In the genomic region with DNA sequence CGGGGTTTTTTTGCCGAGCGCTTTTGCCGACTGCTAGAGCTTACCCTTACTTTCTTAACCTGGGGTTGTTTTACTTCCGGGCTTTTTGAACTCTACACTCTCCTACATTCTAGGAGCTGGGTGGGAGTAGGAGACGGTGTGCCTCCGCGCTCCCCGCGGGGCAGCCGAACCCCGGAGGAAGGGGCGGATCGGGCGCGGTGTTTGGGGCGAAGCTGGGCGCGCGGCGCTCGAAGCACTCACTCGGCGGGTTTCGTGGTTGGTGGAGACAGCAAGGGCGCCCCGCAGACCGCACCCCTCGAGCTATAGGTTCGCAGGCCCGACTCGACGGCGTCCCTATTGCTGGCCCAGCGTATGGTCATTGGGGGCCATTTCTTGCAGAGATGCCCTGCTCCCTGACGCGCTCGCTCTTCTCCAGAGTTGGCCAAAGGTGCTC, we compare ENCODE assay signal across 8 cellular contexts. TPM values are rescaled to one million over a fixed set of nuclear protein-coding genes. Genes with fewer than 3 reads are reported as not detected.
DNase-seq lines count a peak whose midpoint lies in the region; ATAC-seq and TF ChIP-seq lines count a peak whose summit lies in the region.

No MANE protein-coding gene starts in this region.

- TF ChIP-seq POLR2A in NB4 (IDR thresholded peaks at IDR 0.05; ENCODE audit: extremely low read depth, insufficient read length) = peak; percentile 42

- TF ChIP-seq CTCF in HFFc6 (IDR thresholded peaks at IDR 0.05) = no peak
- no peak for TF ChIP-seq CTCF in NB4 (IDR thresholded peaks at IDR 0.05; ENCODE audit: low read depth, low read length)
- TF ChIP-seq CTCF in brain (conservative IDR thresholded peaks at IDR 0.05) = no peak

- no peaks in the 10 kb centered on the region for H3K27me3 Mint-ChIP-seq in HFFc6 (ENCODE audit: insufficient read depth)
- peaks cover 44% of the 10 kb centered on the region for H3K27me3 Mint-ChIP-seq in brain
- H3K27me3 Mint-ChIP-seq in immature natural killer cell (ENCODE audit: low read depth in 3 of 3) = peaks cover 25 to 44% (median 27%) of the 10 kb centered on the region in 3 donors

- peak overlapping the region; percentile 80 for H3K4me3 ChIP-seq in NB4 (ENCODE audit: low read depth, low read length)

- H3K9me3 Mint-ChIP-seq in HFFc6 (no peaks in the 10 kb centered on the region), brain (peaks cover 0 to 13% (median 2%) of the 10 kb centered on the region in 5 experiments), immature natural killer cell (peaks cover 0 to 24% (median 3%) of the 10 kb centered on the region in 6 donors)

- ATAC-seq in GM18498 (IDR thresholded peaks at IDR 0.05; ENCODE audit: unreplicated experiment) = peak; percentile 79

- H3K27ac Mint-ChIP-seq in HFFc6 = peak overlapping the region; percentile 99
- peak overlapping the region; percentile 98 to 100 (median 99) for H3K27ac Mint-ChIP-seq in brain
- H3K27ac Mint-ChIP-seq in immature natural killer cell = peak overlapping the region; percentile 98 to 99 (median 98)

- DNase-seq in HFFc6 (peak; percentile 80), NB4 (ENCODE audit: low read depth) (peak; percentile 95), T1000 (lab: John Stamatoyannopoulos, UW) (peak; percentile 88), immature natural killer cell (peak in 2 of 3 donors; percentile 82 to 86), OCI-M1 (lab: John Stamatoyannopoulos, UW) (no peak)
- peak; percentile 28 to 37 for DNase-seq in stimulated activated CD4-positive, alpha-beta T cell treated with anti-CD3 and anti-CD28 coated beads, Interleukin-1b, Interleukin-23, amount 100 ng/mL, for 1 hour (ENCODE audit: low read depth in 2 of 2)

- H3K36me3 Mint-ChIP-seq in HFFc6 (ENCODE audit: low read depth) (0 out of 2 replicates have a peak, but pooled peaks cover 8% of the 10 kb centered on the region), brain (peaks cover 22% of the 10 kb centered on the region), immature natural killer cell (peaks cover 19 to 23% (median 20%) of the 10 kb centered on the region in 3 donors)

- H3K4me1 Mint-ChIP-seq in HFFc6 (ENCODE audit: low read depth) (peaks cover 38% of the 10 kb centered on the region), brain (peaks cover 29% of the 10 kb centered on the region), immature natural killer cell (peaks cover 24 to 29% of the 10 kb centered on the region in 2 donors)

- H3K4me3 Mint-ChIP-seq in HFFc6 = peak overlapping the region; percentile 96
- peak overlapping the region; percentile 94 to 100 (median 96) for H3K4me3 Mint-ChIP-seq in brain
- H3K4me3 Mint-ChIP-seq in immature natural killer cell = peak overlapping the region; percentile 91 to 97 (median 92)

RNA-seq across cellular contexts. Expression of gene ZNF518A, which starts 0.2 kb away (rescaled TPM):
- total RNA-seq in HFFc6 (2021; fragmentation: NEBNext Ultra II Directional; extraction: Animal tissue kit (Norgen Biotek cat#: 25700)) = 1 to 10 TPM; 4.0 to 6.5 (median 5.3) TPM
- polyA plus RNA-seq in brain (ENCODE audit: insufficient read depth, low read depth, low replicate concordance) (0.98 TPM), immature natural killer cell (10 to 100 TPM in 2 of 3 donors, 1 to 10 TPM in 1; 8.6 to 15.9 (median 14.9) TPM)
